8 cellular contexts compared by ENCODE assay signal in genomic region chr4:54971474-54971950, GRCh38.
DNase-seq lines count a peak whose midpoint lies in the region; ATAC-seq, FAIRE-seq and TF ChIP-seq lines count a peak whose summit lies in the region.

No MANE protein-coding gene starts in this region.

- ATAC-seq in GM21529 (IDR thresholded peaks at IDR 0.05; ENCODE audit: unreplicated experiment) (peak; percentile 76), pancreas (peak in 3 of 4 donors; percentile 84 to 90 (median 88))

- TF ChIP-seq EP300 in SK-N-SH (IDR thresholded peaks at IDR 0.05; ENCODE audit: borderline replicate concordance in 1 of 2, low read depth in 1 of 2, low read length in 1 of 2): no peak

- WGBS in SK-N-SH (ENCODE audit: low lambda C conversion rate): 2% methylated on average over 7 of the region's 7 CpGs
- 2 to 7% methylated on average over 7 of the region's 7 CpGs for whole genome bisulfite sequencing in pancreas, 2 donors

- no peak overlapping the region for H2AFZ ChIP-seq in SK-N-SH (ENCODE audit: low read depth)

- H3K9ac ChIP-seq in SK-N-SH: no peak overlapping the region

- no peak overlapping the region for H3K4me2 ChIP-seq in SK-N-SH

- peaks cover 0 to 2% of the 10 kb centered on the region in 2 experiments; a peak in 1 of 4 replicates for H3K4me1 ChIP-seq in SK-N-SH (ENCODE audit: control insufficient read depth in 1 of 2, insufficient read depth in 2 of 2, low read depth in 1 of 2, low read length in 1 of 2)
- H3K4me1 ChIP-seq in pancreas: no peaks in the 10 kb centered on the region

- H3F3A ChIP-seq in SK-N-SH (replicated peaks; ENCODE audit: insufficient read depth): no peaks in the 10 kb centered on the region

- H4K20me1 ChIP-seq in SK-N-SH (ENCODE audit: insufficient read depth): no peaks in the 10 kb centered on the region

- TF ChIP-seq CTCF in SK-N-SH (IDR thresholded peaks at IDR 0.05) (peak; percentile 95), pancreas (IDR thresholded peaks at IDR 0.05) (peak; percentile 31 to 64 (median 45))

- intact Hi-C loops in pancreas (cut with DNase I): loop anchor here in 1 of 3 donors (5.0 kb wide), 1 partner anchor 351 kb away; no protein-coding TSS in a partner anchor

- no peaks in the 10 kb centered on the region for H3K79me2 ChIP-seq in SK-N-SH (ENCODE audit: insufficient read depth)

- no peak overlapping the region for H3K27ac ChIP-seq in SK-N-SH (ENCODE audit: low read depth in 2 of 2, low read length in 1 of 2)
- H3K27ac ChIP-seq in pancreas: no peak overlapping the region

- no peaks in the 10 kb centered on the region for H3K9me3 ChIP-seq in SK-N-SH
- H3K9me3 ChIP-seq in pancreas: no peaks in the 10 kb centered on the region

- no peaks in the 10 kb centered on the region for H3K9me2 ChIP-seq in SK-N-SH

- DNase-seq in ELF-1 (ENCODE audit: low read depth, low spot score) (peak; percentile 50), MV-4-11 (lab: John Stamatoyannopoulos, UW) (peak; percentile 27), SK-N-SH (peak; percentile 43), fibroblast of peridontal ligament (ENCODE audit: extremely low read depth) (peak; percentile 70), pancreas (no peak), NCI-H187 treated with DMSO at 0.1 percent for 48 hours (lab: John Stamatoyannopoulos, UW) (no peak)
- no peak for DNase-seq in stimulated activated CD4-positive, alpha-beta T cell treated with anti-CD3 and anti-CD28 coated beads, Interleukin-2, amount 100 ng/mL, for 24 hours

- POLR2A ChIA-PET in SK-N-SH (lab: Yijun Ruan, JAX): no interaction called here

- CTCF ChIA-PET in SK-N-SH (lab: Yijun Ruan, JAX): interaction anchor here (0.6 to 6.9 kb wide), 104 partner anchors 10 to 1826 kb away, joined by 3 to 129 read pairs (median 4); partner anchors contain the start of genes KDR and SRD5A3

- peak overlapping the region in 1 of 2 experiments; percentile 28; a peak in 1 of 4 replicates for H3K4me3 ChIP-seq in SK-N-SH (ENCODE audit: low read depth in 2 of 2, low read length in 1 of 2)
- no peak overlapping the region for H3K4me3 ChIP-seq in pancreas

- peak; percentile 81 for TF ChIP-seq RAD21 in SK-N-SH (IDR thresholded peaks at IDR 0.05; ENCODE audit: low read length)

- no peaks in the 10 kb centered on the region; the same call in 1 of the 2 replicates for H3K27me3 ChIP-seq in SK-N-SH (ENCODE audit: insufficient read depth)
- no peaks in the 10 kb centered on the region for H3K27me3 ChIP-seq in pancreas

- FAIRE-seq in pancreas (lab: Jason Lieb, UNC): peak; percentile 54

- no peaks in the 10 kb centered on the region for H3K36me3 ChIP-seq in SK-N-SH (replicated peaks in 1 of 2; ENCODE audit: control insufficient read depth in 1 of 2, insufficient read depth in 2 of 2, low read length in 1 of 2)
- no peaks in the 10 kb centered on the region for H3K36me3 ChIP-seq in pancreas

TF ChIP-seq in SK-N-SH, 30 proteins besides CTCF, POLR2A, EP300 and RAD21:
- TF ChIP-seq SMC3 (IDR thresholded peaks at IDR 0.05; ENCODE audit: low read depth, low read length) (peak; percentile 55), CHD2 (IDR thresholded peaks at IDR 0.05; ENCODE audit: low read length, partially characterized antibody) (no peak), FOXJ3 (CRISPR knock-in tag; IDR thresholded peaks at IDR 0.05) (no peak), FOXM1 (IDR thresholded peaks at IDR 0.05; ENCODE audit: low read depth) (no peak), USF2 (IDR thresholded peaks at IDR 0.05; ENCODE audit: borderline replicate concordance, low read depth, low read length) (no peak)

Comparison
In these comparisons a context has a peak if more than half of its experiments do, and no peak if none do; other contexts are left out.
1. DNase-seq: peak in ELF-1 (single experiment), MV-4-11 (single experiment), SK-N-SH (single experiment) and fibroblast of peridontal ligament (single experiment); none in pancreas (0 of 6), NCI-H187 treated with DMSO at 0.1 percent for 48 hours (single experiment) and stimulated activated CD4-positive, alpha-beta T cell treated with anti-CD3 and anti-CD28 coated beads, Interleukin-2, amount 100 ng/mL, for 24 hours (0 of 2).